10 cellular contexts compared by ENCODE assay signal in the genomic region with DNA sequence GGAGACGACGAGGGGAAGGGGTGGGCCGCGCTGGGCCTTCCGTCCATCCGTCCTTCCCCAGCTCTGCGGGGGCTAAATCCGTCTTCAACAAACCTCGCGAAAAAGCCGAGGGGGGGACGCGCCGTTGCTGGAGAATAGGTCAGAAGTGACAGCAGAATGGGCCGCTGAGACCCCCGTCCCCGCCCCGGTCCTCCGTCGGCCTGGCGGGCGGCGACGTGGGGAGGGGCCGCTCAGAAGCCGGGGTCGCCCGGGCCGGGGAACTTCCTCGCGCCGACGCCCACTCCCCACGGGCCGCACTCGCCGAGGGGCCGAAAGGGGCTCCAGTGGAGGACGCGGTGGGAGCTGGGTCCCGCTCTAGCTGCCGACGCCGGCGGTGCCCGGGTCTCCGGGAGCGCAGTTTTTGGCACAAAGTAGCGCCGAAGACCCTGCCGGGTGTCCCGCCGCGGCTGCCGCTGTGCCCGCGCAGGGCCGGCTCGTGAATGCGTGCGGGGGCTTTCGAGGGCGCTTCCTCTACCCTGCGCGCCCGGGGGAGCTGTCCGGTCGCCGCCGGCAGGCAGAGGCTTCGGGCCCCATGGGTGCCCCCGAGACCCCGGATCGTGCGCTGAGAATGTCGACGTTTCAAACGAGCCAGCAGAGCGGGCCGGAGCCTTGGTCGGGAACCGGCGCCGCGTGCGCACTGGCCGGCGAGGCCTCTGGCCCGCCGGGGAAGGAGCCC. TPM values are rescaled to one million over a fixed set of nuclear protein-coding genes. Genes with fewer than 3 reads are reported as not detected.
DNase-seq lines count a peak whose midpoint lies in the region; ATAC-seq and TF ChIP-seq lines count a peak whose summit lies in the region.
"Had no signal": no experiment of that assay in that cellular context is flagged by ENCODE, and none has a peak within 500 bp of the region (broad histone marks: within the 10 kb centered on the region; RNA-seq: fewer than 3 reads in every experiment).

No MANE protein-coding gene starts in this region.

- no peaks in the 10 kb centered on the region for H3K9me3 ChIP-seq in heart right ventricle

- peak overlapping the region; percentile 87 to 98 (median 96) for H3K27ac ChIP-seq in heart right ventricle

- peaks cover 25% of the 10 kb centered on the region for H3K27me3 Mint-ChIP-seq in neural crest cell (ENCODE audit: low read depth)
- H3K27me3 Mint-ChIP-seq in T-cell: peaks cover 28 to 56% of the 10 kb centered on the region in 2 donors

- H3K9me3 Mint-ChIP-seq in neural crest cell: no peaks in the 10 kb centered on the region
- no peaks in the 10 kb centered on the region for H3K9me3 Mint-ChIP-seq in T-cell
- H3K9me3 Mint-ChIP-seq: CD8-positive, alpha-beta T cell had no signal

- no peak for TF ChIP-seq CTCF in heart right ventricle (IDR thresholded peaks at IDR 0.05)
- no peak for TF ChIP-seq CTCF in fibroblast of pulmonary artery (IDR thresholded peaks at IDR 0.05; ENCODE audit: low read length, missing control alignments)
- TF ChIP-seq CTCF in neural crest cell (conservative IDR thresholded peaks at IDR 0.05): no peak

- H3K4me1 Mint-ChIP-seq in neural crest cell (peaks cover 27% of the 10 kb centered on the region), T-cell (peaks cover 12 to 24% (median 22%) of the 10 kb centered on the region in 3 donors)

- peaks cover 9 to 84% (median 45%) of the 10 kb centered on the region in 9 donors for H3K4me1 ChIP-seq in heart right ventricle

- 27 to 36% methylated on average over 87 to 90 of the region's 90 CpGs for WGBS in heart right ventricle, 2 donors

- POLR2A ChIA-PET in T-cell (lab: Charles Lee): no interaction called here

- H3K4me3 Mint-ChIP-seq in neural crest cell (peak overlapping the region; percentile 89), T-cell (no peak overlapping the region)
- H3K4me3 Mint-ChIP-seq: CD8-positive, alpha-beta T cell had no signal

- DNase-seq in heart right ventricle (no peak), left cardiac atrium (no peak), fibroblast of pulmonary artery (ENCODE audit: low read depth) (no peak), neural crest cell (ENCODE audit: low read depth, low spot score) (no peak), T-cell (no peak), cortex of kidney (lab: John Stamatoyannopoulos, UW) (no peak), hepatic stellate cell (ENCODE audit: low spot score) (no peak)
- DNase-seq: activated CD4-positive, alpha-beta T cell treated with anti-CD3 and anti-CD28 coated beads for 1 hour; CD8-positive, alpha-beta T cell had no signal

- H3K4me3 ChIP-seq in heart right ventricle (peak overlapping the region; percentile 23 to 92 (median 75)), fibroblast of pulmonary artery (replicated peaks; ENCODE audit: low read depth, low read length) (peak overlapping the region; percentile 97)

- H3K27ac Mint-ChIP-seq in neural crest cell (ENCODE audit: unreplicated experiment): peak overlapping the region; percentile 91
- H3K27ac Mint-ChIP-seq in T-cell: no peak overlapping the region
- H3K27ac Mint-ChIP-seq: CD8-positive, alpha-beta T cell had no signal

- ATAC-seq in heart right ventricle (peak in 1 of 8 donors; percentile 4), left cardiac atrium (no peak), T-cell (replicated peaks in 1 of 4) (no peak), GM21737 (IDR thresholded peaks at IDR 0.05; ENCODE audit: unreplicated experiment) (no peak)
- ATAC-seq: CD8-positive, alpha-beta T cell had no signal

- H3K36me3 Mint-ChIP-seq in neural crest cell (ENCODE audit: low read depth) (peaks cover 16% of the 10 kb centered on the region), T-cell (no peaks in the 10 kb centered on the region)
- H3K36me3 Mint-ChIP-seq: CD8-positive, alpha-beta T cell had no signal

- peaks cover 0 to 57% (median 0%) of the 10 kb centered on the region in 7 donors for H3K27me3 ChIP-seq in heart right ventricle

- H3K36me3 ChIP-seq in heart right ventricle: no peaks in the 10 kb centered on the region

- CTCF ChIA-PET in T-cell (lab: Charles Lee): no interaction called here

- intact Hi-C loops in heart right ventricle (cut with DNase I): no loop called here
- intact Hi-C loops in left cardiac atrium (cut with DNase I): no loop called here

RNA-seq across cellular contexts. Expression of a gene that starts 46.4 kb away (rescaled TPM):
- 10 to 100 TPM; 27.8 to 50.0 (median 37.9) TPM for total RNA-seq in heart right ventricle
- polyA plus RNA-seq in heart right ventricle: 10 to 100 TPM; 56.0 to 56.2 TPM
- 10 to 100 TPM; 46.4 to 54.0 TPM for total RNA-seq in left cardiac atrium
- 59.6 and 63.3 TPM in 2 replicates for total RNA-seq in neural crest cell
- 10 to 100 TPM; 52.8 to 95.2 (median 82.3) TPM for total RNA-seq in T-cell

RNA-seq across cellular contexts. Expression of a gene that starts 53.8 kb away (rescaled TPM):
- 10 to 100 TPM in 2 of 10 donors, 1 to 10 TPM in 8; 6.3 to 11.1 (median 9.2) TPM for total RNA-seq in heart right ventricle
- 10 to 100 TPM in 1 of 2 donors, 1 to 10 TPM in 1; 4.8 to 13.1 TPM for polyA plus RNA-seq in heart right ventricle
- 1 to 10 TPM; 8.3 to 9.9 TPM for total RNA-seq in left cardiac atrium
- 57.4 and 61.3 TPM in 2 replicates for total RNA-seq in neural crest cell
- under 1 TPM; 0.23 to 0.82 (median 0.33) TPM for total RNA-seq in T-cell

Comparison
In these comparisons a context has a peak if more than half of its experiments do, and no peak if none do; other contexts are left out.
1. RNA of a gene that starts 53.8 kb away (total RNA-seq): 57.4 to 61.3 TPM in neural crest cell, 8.3 to 9.9 TPM in left cardiac atrium and 6.3 to 11.1 TPM in heart right ventricle; 0.23 to 0.82 TPM in T-cell; every median in the first group is over 4 times any median in the second.